In the genomic region with DNA sequence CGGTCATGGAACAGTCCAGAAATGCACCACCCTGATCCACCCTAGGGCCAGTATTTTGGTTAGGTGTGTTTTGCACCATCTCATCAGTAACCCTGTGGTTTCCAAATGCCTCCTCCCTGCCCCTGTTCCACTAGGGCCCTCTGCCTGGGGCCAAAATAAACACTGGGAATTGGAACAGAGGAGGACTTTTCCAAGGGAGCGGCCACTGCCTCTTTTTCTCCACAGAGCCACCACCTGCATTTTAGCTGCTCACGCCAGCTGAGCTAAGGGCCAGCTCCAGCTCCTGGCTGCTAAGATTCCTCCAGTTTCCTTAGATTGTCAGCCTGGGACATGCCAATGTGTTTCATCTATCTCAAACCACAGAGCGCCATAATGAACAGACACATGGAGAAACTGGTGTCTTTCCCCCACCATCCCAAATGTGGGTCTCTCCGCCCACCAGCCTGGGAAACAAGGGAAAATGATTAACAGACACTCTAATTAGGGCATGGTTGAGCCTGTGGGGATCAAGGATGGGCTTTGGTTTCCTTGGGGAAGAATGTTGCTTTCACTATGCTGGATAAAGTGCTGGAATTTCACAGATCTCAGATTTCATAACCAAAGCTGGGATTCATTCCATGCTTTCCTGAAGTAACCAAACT, we compare ENCODE assay signal across 11 cellular contexts. TPM values are rescaled to one million over a fixed set of nuclear protein-coding genes. Genes with fewer than 3 reads are reported as not detected.
DNase-seq lines count a peak whose midpoint lies in the region; ATAC-seq and TF ChIP-seq lines count a peak whose summit lies in the region.
"Had no signal": no experiment of that assay in that cellular context is flagged by ENCODE, and none has a peak within 500 bp of the region (broad histone marks: within the 10 kb centered on the region; RNA-seq: fewer than 3 reads in every experiment).

No MANE protein-coding gene starts in this region.

- H3K9me3 ChIP-seq in MG63 (no peaks in the 10 kb centered on the region), tibial artery (no peaks in the 10 kb centered on the region)
- H3K9me3 ChIP-seq: ovary, vagina had no signal

- DNase-seq in MG63 = peak; percentile 30
- DNase-seq in dorsolateral prefrontal cortex = no peak
- peak; percentile 83 for DNase-seq in left lobe of liver (ENCODE audit: low spot score)
- no peak for DNase-seq in tibial artery
- DNase-seq in GDM1 (lab: John Stamatoyannopoulos, UW) = no peak
- no peak for DNase-seq in DMS79 (lab: John Stamatoyannopoulos, UW)
- no peak for DNase-seq in activated CD4-positive, alpha-beta T cell treated with anti-CD3 and anti-CD28 coated beads for 1 hour
- DNase-seq: NCI-H1092 treated with DMSO at 0.1 percent for 48 hours, ovary had no signal

- H3K27ac ChIP-seq in dorsolateral prefrontal cortex (peak overlapping the region in 36 of 59 donors; percentile 4 to 79 (median 42)), tibial artery (peak overlapping the region; percentile 88 to 89)
- H3K27ac ChIP-seq: vagina had no signal

- H3K4me1 ChIP-seq in tibial artery = peaks cover 0 to 98% (median 82%) of the 10 kb centered on the region in 4 donors

- no peak for TF ChIP-seq CTCF in dorsolateral prefrontal cortex (IDR thresholded peaks at IDR 0.05 in 54 of 56, conservative IDR thresholded peaks at IDR 0.05 in 2 of 56; ENCODE audit: low read depth in 1 of 56, partially characterized antibody in 56 of 56)
- no peak for TF ChIP-seq CTCF in tibial artery (IDR thresholded peaks at IDR 0.05)

- H3K36me3 ChIP-seq in MG63 = no peaks in the 10 kb centered on the region
- H3K36me3 ChIP-seq in tibial artery = no peaks in the 10 kb centered on the region
- H3K36me3 ChIP-seq: ovary, vagina had no signal

- ATAC-seq in left lobe of liver = peak; percentile 84
- ATAC-seq: HCT116 had no signal

- H3K27me3 ChIP-seq in MG63 (no peaks in the 10 kb centered on the region), dorsolateral prefrontal cortex (no peaks in the 10 kb centered on the region), tibial artery (no peaks in the 10 kb centered on the region)
- H3K27me3 ChIP-seq: ovary, vagina had no signal

- intact Hi-C loops in dorsolateral prefrontal cortex (cut with DNase I) (no loop called here), tibial artery (cut with DNase I; ENCODE audit: low total_unique reads) (no loop called here)

- H3K4me3 ChIP-seq in MG63 (no peak overlapping the region), dorsolateral prefrontal cortex (no peak overlapping the region), tibial artery (no peak overlapping the region)
- H3K4me3 ChIP-seq: ovary, vagina had no signal

RNA-seq across cellular contexts. Expression of a gene that starts 52.2 kb away (rescaled TPM):
- total RNA-seq in MG63 (2014; rRNA removed; shearing (Covaris generic); ENCODE audit: low replicate concordance) = 0.59 and 0.92 TPM in 2 replicates
- total RNA-seq in dorsolateral prefrontal cortex (10 to 100 TPM; 21.6 to 57.5 (median 36.3) TPM), left lobe of liver (128 TPM)

Comparison
In these comparisons a context has a peak if more than half of its experiments do, and no peak if none do; other contexts are left out.
1. DNase-seq: peak in MG63 (single experiment) and left lobe of liver (single experiment); none in dorsolateral prefrontal cortex (0 of 10), tibial artery (0 of 2), GDM1 (single experiment), DMS79 (single experiment) and activated CD4-positive, alpha-beta T cell treated with anti-CD3 and anti-CD28 coated beads for 1 hour (single experiment).
2. RNA of a gene that starts 52.2 kb away (total RNA-seq): 128 TPM in left lobe of liver (single experiment) and 21.6 to 57.5 TPM in dorsolateral prefrontal cortex; 0.59 to 0.92 TPM in MG63; every median in the first group is over 10 times any median in the second.